ENCODE assay signal across 1 cellular context in the genomic region with DNA sequence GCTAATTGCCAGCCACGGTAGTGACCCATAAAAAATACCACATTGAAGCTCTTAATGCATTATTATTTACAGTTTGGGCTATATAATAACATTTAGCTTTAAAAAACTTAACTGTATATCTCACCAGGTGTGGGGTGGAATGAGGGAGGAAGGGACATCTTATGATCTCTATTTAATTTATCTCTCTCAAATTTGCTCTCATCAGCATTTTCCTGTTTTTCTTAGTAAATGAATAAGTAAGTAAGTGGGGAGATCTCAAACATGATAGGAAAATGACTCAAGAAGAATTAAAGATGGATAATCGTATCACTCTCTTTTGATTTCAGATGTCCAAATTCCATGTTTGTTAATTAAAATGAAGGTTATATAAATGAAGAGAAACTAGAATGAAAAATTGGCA.
TF ChIP-seq lines count a peak whose summit lies in the region.

No MANE protein-coding gene starts in this region.

TF ChIP-seq in HepG2, 621 proteins besides CTCF, POLR2A, EP300 and RAD21 (continued from another document):
- TF ChIP-seq, protein P1, sequence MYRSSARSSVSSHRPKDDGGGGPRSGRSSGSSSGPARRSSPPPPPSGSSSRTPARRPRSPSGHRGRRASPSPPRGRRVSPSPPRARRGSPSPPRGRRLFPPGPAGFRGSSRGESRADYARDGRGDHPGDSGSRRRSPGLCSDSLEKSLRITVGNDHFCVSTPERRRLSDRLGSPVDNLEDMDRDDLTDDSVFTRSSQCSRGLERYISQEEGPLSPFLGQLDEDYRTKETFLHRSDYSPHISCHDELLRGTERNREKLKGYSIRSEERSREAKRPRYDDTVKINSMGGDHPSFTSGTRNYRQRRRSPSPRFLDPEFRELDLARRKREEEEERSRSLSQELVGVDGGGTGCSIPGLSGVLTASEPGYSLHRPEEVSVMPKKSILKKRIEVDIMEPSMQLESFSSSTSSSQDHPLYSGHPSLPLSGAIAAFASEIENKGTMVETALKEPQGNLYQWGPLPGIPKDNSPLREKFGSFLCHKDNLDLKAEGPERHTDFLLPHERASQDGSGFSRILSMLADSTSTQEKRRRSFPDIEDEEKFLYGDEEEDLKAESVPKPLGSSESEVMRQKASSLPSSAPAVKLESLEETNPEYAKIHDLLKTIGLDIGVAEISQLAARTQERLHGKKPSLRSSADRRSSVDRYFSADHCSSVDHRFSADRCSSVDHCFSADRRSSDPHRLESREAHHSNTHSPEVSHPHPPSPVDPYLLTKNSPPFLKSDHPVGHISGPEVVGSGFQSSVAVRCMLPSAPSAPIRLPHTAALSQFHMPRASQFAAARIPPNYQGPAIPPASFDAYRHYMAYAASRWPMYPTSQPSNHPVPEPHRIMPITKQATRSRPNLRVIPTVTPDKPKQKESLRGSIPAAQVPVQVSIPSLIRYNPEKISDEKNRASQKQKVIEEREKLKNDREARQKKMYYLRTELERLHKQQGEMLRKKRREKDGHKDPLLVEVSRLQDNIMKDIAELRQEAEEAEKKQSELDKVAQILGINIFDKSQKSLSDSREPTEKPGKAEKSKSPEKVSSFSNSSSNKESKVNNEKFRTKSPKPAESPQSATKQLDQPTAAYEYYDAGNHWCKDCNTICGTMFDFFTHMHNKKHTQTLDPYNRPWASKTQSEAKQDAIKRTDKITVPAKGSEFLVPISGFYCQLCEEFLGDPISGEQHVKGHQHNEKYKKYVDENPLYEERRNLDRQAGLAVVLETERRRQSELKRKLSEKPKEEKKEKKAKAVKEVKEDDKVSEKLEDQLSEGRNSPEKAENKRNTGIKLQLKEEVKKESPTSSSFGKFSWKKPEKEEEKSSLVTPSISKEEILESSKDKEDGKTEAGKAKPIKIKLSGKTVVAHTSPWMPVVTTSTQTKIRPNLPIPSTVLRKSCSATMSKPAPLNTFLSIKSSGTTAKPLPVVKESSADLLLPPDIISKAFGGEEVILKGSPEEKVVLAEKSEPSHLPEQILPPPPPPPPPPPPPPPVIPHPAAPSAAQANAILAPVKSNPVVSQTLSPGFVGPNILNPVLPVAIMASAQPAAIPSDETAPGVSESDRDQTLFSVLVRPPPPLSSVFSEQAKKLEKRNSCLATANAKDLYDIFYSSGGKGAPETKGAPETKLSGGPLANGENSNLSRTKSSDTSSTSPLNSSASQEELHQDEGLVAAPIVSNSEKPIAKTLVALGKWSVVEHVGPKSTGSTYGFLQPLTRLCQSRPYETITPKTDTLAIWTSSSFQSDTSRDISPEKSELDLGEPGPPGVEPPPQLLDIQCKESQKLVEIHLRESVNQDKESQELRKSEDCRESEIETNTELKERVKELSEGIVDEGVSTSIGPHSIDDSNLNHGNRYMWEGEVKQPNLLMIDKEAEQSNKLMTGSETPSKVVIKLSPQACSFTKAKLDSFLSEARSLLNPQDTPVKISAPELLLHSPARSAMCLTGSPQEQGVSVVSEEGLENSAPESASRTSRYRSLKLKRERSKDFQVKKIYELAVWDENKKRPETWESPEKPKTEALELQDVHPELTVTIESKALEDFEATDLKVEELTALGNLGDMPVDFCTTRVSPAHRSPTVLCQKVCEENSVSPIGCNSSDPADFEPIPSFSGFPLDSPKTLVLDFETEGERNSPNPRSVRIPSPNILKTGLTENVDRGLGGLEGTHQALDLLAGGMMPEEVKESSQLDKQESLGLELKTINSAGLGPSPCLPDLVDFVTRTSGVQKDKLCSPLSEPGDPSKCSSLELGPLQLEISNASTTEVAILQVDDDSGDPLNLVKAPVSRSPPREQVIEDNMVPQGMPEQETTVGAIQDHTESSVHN (CRISPR knock-in tag; IDR thresholded peaks at IDR 0.05), result no peak
- TF ChIP-seq MAFF (IDR thresholded peaks at IDR 0.05; ENCODE audit: low read depth, low read length), result peak; percentile 66
